ENCODE assay signal across 2 cellular contexts in the genomic region with DNA sequence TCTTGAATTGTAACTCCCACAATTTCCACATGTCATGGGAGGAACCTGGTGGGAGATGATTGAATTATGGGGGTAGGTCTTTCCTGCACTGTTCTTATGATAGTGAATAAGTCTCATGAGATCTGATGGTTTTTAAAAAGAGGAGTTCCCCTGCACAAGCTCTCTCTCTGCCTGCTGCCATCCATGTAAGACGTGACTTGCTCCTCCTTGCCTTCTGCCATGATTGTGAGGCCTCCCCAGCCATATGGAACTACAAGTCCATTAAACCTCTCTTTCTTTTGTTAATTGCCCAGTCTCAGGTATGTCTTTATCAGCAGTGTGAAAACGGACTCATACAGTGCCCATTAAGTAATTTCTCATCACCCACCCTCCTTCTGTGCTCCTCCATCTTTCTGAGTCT.
DNase-seq lines count a peak whose midpoint lies in the region; ATAC-seq, FAIRE-seq and TF ChIP-seq lines count a peak whose summit lies in the region.
"Not testable (repeated sequence)": the region's sequence is repeated elsewhere in the genome, so short reads cannot be mapped to it uniquely, and the experiment has no call there.

No MANE protein-coding gene starts in this region.

- H4K20me1 ChIP-seq in K562 (replicated peaks; ENCODE audit: control insufficient read depth, insufficient read depth, low read length); HepG2 (ENCODE audit: insufficient read depth, low read length): not testable (repeated sequence)

- WGBS in K562 (ENCODE audit: insufficient coverage, low coverage, missing lambda C conversion rate), result 0% methylated on average over 2 of the region's 2 CpGs
- 0% methylated on average over 2 of the region's 2 CpGs for WGBS in HepG2 (ENCODE audit: low lambda C conversion rate)

- BruUV-seq in K562 (replicated peaks; lab: Mats Ljungman, UMichigan); HepG2 (replicated peaks; lab: Mats Ljungman, UMichigan): not testable (repeated sequence)

- POLR2A ChIA-PET in K562 (lab: Yijun Ruan, JAX); HepG2 (lab: Yijun Ruan, JAX): not testable (repeated sequence)

- not testable (repeated sequence) for DNase-seq in K562 (ENCODE audit: extremely low read depth in 1 of 4, low spot score in 3 of 4); HepG2 (ENCODE audit: low spot score)

- H3K27me3 ChIP-seq in K562 (ENCODE audit: control insufficient read depth in 2 of 2, insufficient read depth in 2 of 2, low read length in 2 of 2); HepG2 (ENCODE audit: control insufficient read depth in 1 of 2, insufficient read depth in 2 of 2, low read length in 2 of 2): not testable (repeated sequence)

- not testable (repeated sequence) for H3K79me2 ChIP-seq in K562 (ENCODE audit: control insufficient read depth, insufficient read depth, low read length); HepG2 (ENCODE audit: insufficient read depth, low read length)

- not testable (repeated sequence) for H3K36me3 ChIP-seq in K562 (ENCODE audit: control insufficient read depth, insufficient read depth, low read length); HepG2 (replicated peaks in 1 of 2; ENCODE audit: control insufficient read depth in 1 of 2, insufficient read depth in 2 of 2, low read length in 2 of 2)

- intact Hi-C loops in K562 (cut with micrococcal nuclease); HepG2 (cut with micrococcal nuclease; ENCODE audit: unreplicated experiment): not testable (repeated sequence)

- not testable (repeated sequence) for FAIRE-seq in K562 (lab: Jason Lieb, UNC); HepG2 (lab: Jason Lieb, UNC)

- ATAC-seq in K562, HepG2: not testable (repeated sequence)

- not testable (repeated sequence) for H3K4me1 ChIP-seq in K562 (replicated peaks in 1 of 2; ENCODE audit: control insufficient read depth in 2 of 2, insufficient read depth in 2 of 2, low read length in 2 of 2); HepG2 (ENCODE audit: insufficient read depth, low read length)

- not testable (repeated sequence) for H3K9me1 ChIP-seq in K562 (ENCODE audit: control insufficient read depth, insufficient read depth, low read length)

- H3K9me3 ChIP-seq in K562 (replicated peaks; ENCODE audit: control insufficient read depth, insufficient read depth, low read depth, low read length); HepG2 (ENCODE audit: low read length): not testable (repeated sequence)

- H3K4me2 ChIP-seq in K562 (ENCODE audit: insufficient read depth, low read length); HepG2 (ENCODE audit: low read depth, low read length): not testable (repeated sequence)

- H3K27ac ChIP-seq in K562 (ENCODE audit: extremely low read depth, low read depth, low read length); HepG2 (ENCODE audit: extremely low read length, insufficient read depth, low read length): not testable (repeated sequence)

- TF ChIP-seq RAD21 in K562 (CRISPR knock-in tag; conservative IDR thresholded peaks at IDR 0.05 in 1 of 2, IDR thresholded peaks at IDR 0.05 in 1 of 2); HepG2 (CRISPR knock-in tag; IDR thresholded peaks at IDR 0.05): not testable (repeated sequence)

- CTCF ChIA-PET in K562 (lab: Yijun Ruan, JAX; ENCODE audit: low intra/inter-chr PET ratio); HepG2 (lab: Yijun Ruan, JAX; ENCODE audit: low intra/inter-chr PET ratio, low total read pairs): not testable (repeated sequence)

- not testable (repeated sequence) for H3K9ac ChIP-seq in K562 (ENCODE audit: insufficient read depth in 1 of 2, low read depth in 2 of 2, low read length in 2 of 2); HepG2 (ENCODE audit: insufficient read depth, low read depth, low read length)

- in situ Hi-C loops in K562 (cut with MboI); HepG2 (cut with HindIII; ENCODE audit: extremely low pct_ligation_motif_present, low pct_unique_long_range_greater_than_20kb): not testable (repeated sequence)

- H2AFZ ChIP-seq in K562 (ENCODE audit: low read depth, low read length); HepG2 (ENCODE audit: low read length): not testable (repeated sequence)

- TF ChIP-seq POLR2A in K562 (conservative IDR thresholded peaks at IDR 0.05); HepG2 (IDR thresholded peaks at IDR 0.05; ENCODE audit: insufficient read depth in 1 of 2, low read depth in 2 of 2, low read length in 2 of 2): not testable (repeated sequence)

- H3K4me3 ChIP-seq in K562; HepG2 (replicated peaks in 1 of 3; ENCODE audit: insufficient read depth in 1 of 3, low read depth in 2 of 3, low read length in 3 of 3): not testable (repeated sequence)

- not testable (repeated sequence) for TF ChIP-seq EP300 in K562 (IDR thresholded peaks at IDR 0.05; ENCODE audit: low read length); HepG2 (IDR thresholded peaks at IDR 0.05; ENCODE audit: low read depth in 2 of 2, low read length in 2 of 2); HepG2 (CRISPR knock-in tag; IDR thresholded peaks at IDR 0.05; ENCODE audit: borderline replicate concordance)

- TF ChIP-seq CTCF in K562 (IDR thresholded peaks at IDR 0.05 in 2 of 3, conservative IDR thresholded peaks at IDR 0.05 in 1 of 3; ENCODE audit: insufficient read depth in 2 of 3, low read depth in 1 of 3, low read length in 3 of 3); HepG2 (CRISPR knock-in tag; IDR thresholded peaks at IDR 0.05): not testable (repeated sequence)

TF ChIP-seq in K562, 482 proteins besides CTCF, POLR2A, EP300 and RAD21:
- peak; percentile 95 for TF ChIP-seq ZNF431 (CRISPR knock-in tag; IDR thresholded peaks at IDR 0.05)

TF ChIP-seq in HepG2, 621 proteins besides CTCF, POLR2A, EP300 and RAD21:
- peak; percentile 81 for TF ChIP-seq ZNF431 (CRISPR knock-in tag; IDR thresholded peaks at IDR 0.05; ENCODE audit: borderline replicate concordance, low read depth)
